25 cellular contexts compared by ENCODE assay signal in the genomic region with DNA sequence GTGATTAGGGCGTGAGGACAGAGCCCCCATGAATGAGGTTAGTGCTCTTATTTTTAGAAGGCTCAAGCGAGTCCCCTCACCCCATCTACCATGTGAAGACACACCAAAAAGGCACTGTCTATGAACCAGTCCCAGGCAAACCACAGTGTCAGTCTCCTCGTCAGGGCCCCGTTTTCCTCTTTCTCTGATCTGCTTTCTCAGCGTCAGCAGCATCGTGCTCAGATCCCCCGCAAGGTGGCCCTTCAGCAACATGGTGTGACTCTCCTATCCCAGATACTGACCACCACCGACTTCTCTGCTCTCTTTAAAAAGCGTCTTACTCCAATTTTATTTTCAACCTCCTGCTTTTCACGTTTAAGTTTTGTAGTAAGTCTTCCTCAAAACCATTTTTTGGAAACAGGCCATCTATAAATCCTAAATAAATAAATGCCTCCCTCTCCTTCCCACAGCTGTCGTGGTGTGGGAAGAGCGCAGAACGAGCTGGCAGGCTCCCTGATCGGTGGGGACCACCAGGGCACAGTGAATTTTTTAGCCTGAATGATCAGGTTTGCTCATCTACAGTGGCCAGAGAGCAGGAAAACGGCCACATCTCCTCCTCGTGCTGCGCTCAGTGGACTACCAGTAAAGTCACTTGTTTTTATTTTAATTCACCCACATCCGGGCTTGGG.
"Had no signal": no experiment of that assay in that cellular context is flagged by ENCODE, and none has a peak within 500 bp of the region (broad histone marks: within the 10 kb centered on the region; RNA-seq: fewer than 3 reads in every experiment).

No MANE protein-coding gene starts in this region.

- H3K27ac ChIP-seq: epithelial cell of prostate, heart right ventricle, left ventricle myocardium inferior, pancreas, skin epidermis, tibial artery, WERI-Rb-1 had no signal

- H3K27me3 ChIP-seq: heart right ventricle, pancreas, tibial artery had no signal

- H3K36me3 ChIP-seq: heart right ventricle, left ventricle myocardium inferior, pancreas, tibial artery, WERI-Rb-1 had no signal

- H3K4me1 ChIP-seq: pancreas, tibial artery had no signal

- DNase-seq: activated CD4-positive, alpha-beta T cell treated with anti-CD3 and anti-CD28 coated beads, Interleukin-2, amount 10 ng/mL, durations not matched to agents 7 days and 5 days; activated CD4-positive, CD25-positive, alpha-beta regulatory T cell treated with anti-CD3 and anti-CD28 coated beads, Interleukin-2, amount 50 U/mL, for 72 hours; activated CD8-positive, alpha-beta memory T cell treated with anti-CD3 and anti-CD28 coated beads, Interleukin-2, amount 10 ng/mL, durations not matched to agents 7 days and 5 days; activated CD8-positive, alpha-beta T cell treated with anti-CD3 and anti-CD28 coated beads for 36 hours; activated effector memory CD4-positive, alpha-beta T cell treated with anti-CD3 and anti-CD28 coated beads, Interleukin-2, amount 50 U/mL, for 16 hours; activated naive CD4-positive, alpha-beta T cell treated with anti-CD3 and anti-CD28 coated beads, Interleukin-2, amount 10 ng/mL, durations not matched to agents 7 days and 5 days; activated naive CD8-positive, alpha-beta T cell treated with anti-CD3 and anti-CD28 coated beads, Interleukin-2, amount 50 U/mL, for 24 hours; activated T-cell treated with anti-CD3 and anti-CD28 coated beads for 4 hours; cortex of kidney; heart right ventricle; kidney glomerular epithelial cell; left ventricle myocardium inferior; mammary epithelial cell; midbrain; natural killer cell; pancreas; right cardiac atrium; stimulated activated CD4-positive, alpha-beta T cell treated with anti-CD3 and anti-CD28 coated beads, Interleukin-2, amount 100 ng/mL, for 24 hours; stimulated activated naive CD8-positive, alpha-beta T cell treated with anti-CD3 and anti-CD28 coated beads, Interleukin-15, amount 100 ng/mL, for 72 hours; T-helper 2 cell; tibial artery; WERI-Rb-1 had no signal

- H3K27ac Mint-ChIP-seq: activated CD4-positive, alpha-beta T cell treated with anti-CD3 and anti-CD28 coated beads, Interleukin-2, amount 10 ng/mL, durations not matched to agents 7 days and 5 days; activated CD8-positive, alpha-beta memory T cell treated with anti-CD3 and anti-CD28 coated beads, Interleukin-2, amount 10 ng/mL, durations not matched to agents 7 days and 5 days; activated CD8-positive, alpha-beta T cell treated with anti-CD3 and anti-CD28 coated beads for 36 hours; activated naive CD4-positive, alpha-beta T cell treated with anti-CD3 and anti-CD28 coated beads, Interleukin-2, amount 10 ng/mL, durations not matched to agents 7 days and 5 days; activated naive CD8-positive, alpha-beta T cell treated with anti-CD3 and anti-CD28 coated beads, Interleukin-2, amount 50 U/mL, for 24 hours; natural killer cell; stimulated activated effector memory CD8-positive, alpha-beta T cell treated with anti-CD3 and anti-CD28 coated beads, Interleukin-12 subunit alpha, Interleukin-12 subunit beta, amount 100 ng/mL, for 72 hours; stimulated activated naive CD8-positive, alpha-beta T cell treated with anti-CD3 and anti-CD28 coated beads, Interleukin-15, amount 100 ng/mL, for 72 hours had no signal

- H3K4me3 Mint-ChIP-seq: activated CD4-positive, alpha-beta T cell treated with anti-CD3 and anti-CD28 coated beads, Interleukin-2, amount 10 ng/mL, durations not matched to agents 7 days and 5 days; activated CD8-positive, alpha-beta memory T cell treated with anti-CD3 and anti-CD28 coated beads, Interleukin-2, amount 10 ng/mL, durations not matched to agents 7 days and 5 days; activated CD8-positive, alpha-beta T cell treated with anti-CD3 and anti-CD28 coated beads for 36 hours; activated naive CD4-positive, alpha-beta T cell treated with anti-CD3 and anti-CD28 coated beads, Interleukin-2, amount 10 ng/mL, durations not matched to agents 7 days and 5 days; activated naive CD8-positive, alpha-beta T cell treated with anti-CD3 and anti-CD28 coated beads, Interleukin-2, amount 50 U/mL, for 24 hours; natural killer cell; stimulated activated effector memory CD8-positive, alpha-beta T cell treated with anti-CD3 and anti-CD28 coated beads, Interleukin-12 subunit alpha, Interleukin-12 subunit beta, amount 100 ng/mL, for 72 hours; stimulated activated naive CD8-positive, alpha-beta T cell treated with anti-CD3 and anti-CD28 coated beads, Interleukin-15, amount 100 ng/mL, for 72 hours had no signal

- H3K4me3 ChIP-seq: heart right ventricle, left ventricle myocardium inferior, pancreas, skin epidermis, tibial artery had no signal

- H3K9me3 Mint-ChIP-seq: activated CD4-positive, alpha-beta T cell treated with anti-CD3 and anti-CD28 coated beads, Interleukin-2, amount 10 ng/mL, durations not matched to agents 7 days and 5 days; activated naive CD4-positive, alpha-beta T cell treated with anti-CD3 and anti-CD28 coated beads, Interleukin-2, amount 10 ng/mL, durations not matched to agents 7 days and 5 days; activated naive CD8-positive, alpha-beta T cell treated with anti-CD3 and anti-CD28 coated beads, Interleukin-2, amount 50 U/mL, for 24 hours; natural killer cell; stimulated activated naive CD8-positive, alpha-beta T cell treated with anti-CD3 and anti-CD28 coated beads, Interleukin-15, amount 100 ng/mL, for 72 hours had no signal

- ATAC-seq: activated CD8-positive, alpha-beta memory T cell treated with anti-CD3 and anti-CD28 coated beads, Interleukin-2, amount 10 ng/mL, durations not matched to agents 7 days and 5 days; activated CD8-positive, alpha-beta T cell treated with anti-CD3 and anti-CD28 coated beads for 36 hours; activated naive CD8-positive, alpha-beta T cell treated with anti-CD3 and anti-CD28 coated beads, Interleukin-2, amount 50 U/mL, for 24 hours; heart right ventricle; natural killer cell; pancreas; right cardiac atrium; stimulated activated effector memory CD8-positive, alpha-beta T cell treated with anti-CD3 and anti-CD28 coated beads, Interleukin-12 subunit alpha, Interleukin-12 subunit beta, amount 100 ng/mL, for 72 hours; stimulated activated naive CD8-positive, alpha-beta T cell treated with anti-CD3 and anti-CD28 coated beads, Interleukin-15, amount 100 ng/mL, for 72 hours had no signal

- H3K36me3 Mint-ChIP-seq: activated CD8-positive, alpha-beta memory T cell treated with anti-CD3 and anti-CD28 coated beads, Interleukin-2, amount 10 ng/mL, durations not matched to agents 7 days and 5 days; activated naive CD4-positive, alpha-beta T cell treated with anti-CD3 and anti-CD28 coated beads, Interleukin-2, amount 10 ng/mL, durations not matched to agents 7 days and 5 days; natural killer cell; stimulated activated effector memory CD8-positive, alpha-beta T cell treated with anti-CD3 and anti-CD28 coated beads, Interleukin-12 subunit alpha, Interleukin-12 subunit beta, amount 100 ng/mL, for 72 hours had no signal

- H3K4me1 Mint-ChIP-seq: activated CD4-positive, alpha-beta T cell treated with anti-CD3 and anti-CD28 coated beads, Interleukin-2, amount 10 ng/mL, durations not matched to agents 7 days and 5 days; activated CD8-positive, alpha-beta memory T cell treated with anti-CD3 and anti-CD28 coated beads, Interleukin-2, amount 10 ng/mL, durations not matched to agents 7 days and 5 days; activated naive CD4-positive, alpha-beta T cell treated with anti-CD3 and anti-CD28 coated beads, Interleukin-2, amount 10 ng/mL, durations not matched to agents 7 days and 5 days; activated naive CD8-positive, alpha-beta T cell treated with anti-CD3 and anti-CD28 coated beads, Interleukin-2, amount 50 U/mL, for 24 hours; natural killer cell; stimulated activated effector memory CD8-positive, alpha-beta T cell treated with anti-CD3 and anti-CD28 coated beads, Interleukin-12 subunit alpha, Interleukin-12 subunit beta, amount 100 ng/mL, for 72 hours; stimulated activated naive CD8-positive, alpha-beta T cell treated with anti-CD3 and anti-CD28 coated beads, Interleukin-15, amount 100 ng/mL, for 72 hours had no signal

- H3K9me3 ChIP-seq: left ventricle myocardium inferior, pancreas, tibial artery had no signal
